13 cellular contexts compared by ENCODE assay signal in the genomic region with DNA sequence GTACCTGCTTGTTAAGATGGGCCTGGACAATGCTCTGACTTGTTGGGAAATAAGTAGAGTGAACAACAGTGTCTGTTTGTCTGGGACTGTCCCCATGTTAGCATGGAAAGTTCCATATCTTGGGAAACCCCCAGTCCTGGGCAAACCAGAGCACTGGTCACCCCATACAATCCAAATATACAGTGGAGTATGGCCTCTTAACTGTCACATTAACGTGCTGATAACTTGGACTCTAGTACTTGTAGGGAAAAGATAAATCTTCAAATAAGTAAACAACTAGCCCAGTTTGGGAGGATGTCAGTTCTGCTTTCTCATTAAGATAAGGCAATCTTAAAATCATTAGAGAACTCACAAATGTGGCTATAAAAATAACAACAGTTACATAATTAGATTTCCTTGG. TPM values are rescaled to one million over a fixed set of nuclear protein-coding genes. Genes with fewer than 3 reads are reported as not detected.
A peak's percentile ranks its signal among the peaks of the same experiment; 100 is the strongest.
DNase-seq lines count a peak whose midpoint lies in the region; ATAC-seq and TF ChIP-seq lines count a peak whose summit lies in the region.
"Had no signal": no experiment of that assay in that cellular context is flagged by ENCODE, and none has a peak within 500 bp of the region (broad histone marks: within the 10 kb centered on the region; RNA-seq: fewer than 3 reads in every experiment).

No MANE protein-coding gene starts in this region.

- H3K9me3 Mint-ChIP-seq in T-helper 1 cell treated with Interleukin-12 subunit alpha and Interleukin-12 subunit beta and Interleukin-4 antibody, amounts not matched to agents 30 μg/mL and 1 μg/mL, for 36 hours = no peaks in the 10 kb centered on the region
- H3K9me3 Mint-ChIP-seq in IgD-negative memory B cell = peaks cover 0 to 1% (median 0%) of the 10 kb centered on the region in 3 donors
- no peaks in the 10 kb centered on the region for H3K9me3 Mint-ChIP-seq in activated T-helper 1 cell treated with anti-CD3 and anti-CD28 coated beads, Interleukin-12 subunit alpha, Interleukin-12 subunit beta, Interleukin-2, Interleukin-4 antibody, amounts not matched to agents 30 ng/mL and 10 ng/mL and 1 ng/mL, durations not matched to agents 14 hours and 24 hours and 36 hours
- no peaks in the 10 kb centered on the region for H3K9me3 Mint-ChIP-seq in natural killer cell
- H3K9me3 Mint-ChIP-seq: neural progenitor cell had no signal

- peak overlapping the region; percentile 92 for H3K27ac Mint-ChIP-seq in T-helper 1 cell treated with Interleukin-12 subunit alpha and Interleukin-12 subunit beta and Interleukin-4 antibody, amounts not matched to agents 30 μg/mL and 1 μg/mL, for 36 hours
- H3K27ac Mint-ChIP-seq in IgD-negative memory B cell (peak overlapping the region in 2 of 3 donors; percentile 39 to 65), natural killer cell (peak overlapping the region; percentile 71 to 76)
- H3K27ac Mint-ChIP-seq in activated T-helper 1 cell treated with anti-CD3 and anti-CD28 coated beads, Interleukin-12 subunit alpha, Interleukin-12 subunit beta, Interleukin-2, Interleukin-4 antibody, amounts not matched to agents 30 ng/mL and 10 ng/mL and 1 ng/mL, durations not matched to agents 14 hours and 24 hours and 36 hours = peak overlapping the region; percentile 91
- H3K27ac Mint-ChIP-seq: neural progenitor cell had no signal

- no peak for DNase-seq in T-helper 1 cell
- no peak for DNase-seq in activated T-helper 1 cell treated with anti-CD3 and anti-CD28 coated beads, Interleukin-12 subunit alpha, Interleukin-12 subunit beta, Interleukin-2, Interleukin-4 antibody, amounts not matched to agents 30 ng/mL and 10 ng/mL and 1 ng/mL, durations not matched to agents 14 hours and 24 hours and 36 hours (ENCODE audit: low spot score)
- no peak for DNase-seq in natural killer cell
- no peak for DNase-seq in NCI-H1436 treated with DMSO at 0.1 percent for 48 hours (lab: John Stamatoyannopoulos, UW)
- DNase-seq in hippocampal formation (lab: John Stamatoyannopoulos, UW) = no peak
- no peak for DNase-seq in NCI-H2171 treated with DMSO at 0.1 percent for 48 hours (lab: John Stamatoyannopoulos, UW)
- DNase-seq: GM23248, NCI-H187, NCI-H748 treated with DMSO at 0.1 percent for 48 hours, SHP77 had no signal

- ATAC-seq in natural killer cell = no peak

- no peak for TF ChIP-seq CTCF in natural killer cell (IDR thresholded peaks at IDR 0.05)

- peak overlapping the region; percentile 77 for H3K4me3 Mint-ChIP-seq in T-helper 1 cell treated with Interleukin-12 subunit alpha and Interleukin-12 subunit beta and Interleukin-4 antibody, amounts not matched to agents 30 μg/mL and 1 μg/mL, for 36 hours
- peak overlapping the region in 1 of 4 donors; percentile 71 for H3K4me3 Mint-ChIP-seq in IgD-negative memory B cell
- H3K4me3 Mint-ChIP-seq in activated T-helper 1 cell treated with anti-CD3 and anti-CD28 coated beads, Interleukin-12 subunit alpha, Interleukin-12 subunit beta, Interleukin-2, Interleukin-4 antibody, amounts not matched to agents 30 ng/mL and 10 ng/mL and 1 ng/mL, durations not matched to agents 14 hours and 24 hours and 36 hours = peak overlapping the region; percentile 70
- H3K4me3 Mint-ChIP-seq in natural killer cell = peak overlapping the region; percentile 75
- H3K4me3 Mint-ChIP-seq: neural progenitor cell had no signal

- intact Hi-C loops in activated T-helper 1 cell treated with anti-CD3 and anti-CD28 coated beads, Interleukin-12 subunit alpha, Interleukin-12 subunit beta, Interleukin-2, Interleukin-4 antibody, amounts not matched to agents 30 ng/mL and 10 ng/mL and 1 ng/mL, durations not matched to agents 14 hours and 24 hours and 36 hours (cut with micrococcal nuclease) = loop anchor here (2.0 to 5.0 kb wide), 4 partner anchors 145 to 650 kb away; a partner anchor contains a TSS
- intact Hi-C loops in natural killer cell (cut with micrococcal nuclease) = no loop called here

- H3K27me3 Mint-ChIP-seq in T-helper 1 cell treated with Interleukin-12 subunit alpha and Interleukin-12 subunit beta and Interleukin-4 antibody, amounts not matched to agents 30 μg/mL and 1 μg/mL, for 36 hours (ENCODE audit: low read depth) = no peaks in the 10 kb centered on the region
- H3K27me3 Mint-ChIP-seq in IgD-negative memory B cell = no peaks in the 10 kb centered on the region
- H3K27me3 Mint-ChIP-seq in activated T-helper 1 cell treated with anti-CD3 and anti-CD28 coated beads, Interleukin-12 subunit alpha, Interleukin-12 subunit beta, Interleukin-2, Interleukin-4 antibody, amounts not matched to agents 30 ng/mL and 10 ng/mL and 1 ng/mL, durations not matched to agents 14 hours and 24 hours and 36 hours (ENCODE audit: insufficient read depth) = no peaks in the 10 kb centered on the region
- no peaks in the 10 kb centered on the region for H3K27me3 Mint-ChIP-seq in natural killer cell (ENCODE audit: low read depth in 2 of 2)

- peaks cover 6% of the 10 kb centered on the region for H3K36me3 Mint-ChIP-seq in T-helper 1 cell treated with Interleukin-12 subunit alpha and Interleukin-12 subunit beta and Interleukin-4 antibody, amounts not matched to agents 30 μg/mL and 1 μg/mL, for 36 hours (ENCODE audit: low read depth)
- no peaks in the 10 kb centered on the region for H3K36me3 Mint-ChIP-seq in IgD-negative memory B cell
- H3K36me3 Mint-ChIP-seq in activated T-helper 1 cell treated with anti-CD3 and anti-CD28 coated beads, Interleukin-12 subunit alpha, Interleukin-12 subunit beta, Interleukin-2, Interleukin-4 antibody, amounts not matched to agents 30 ng/mL and 10 ng/mL and 1 ng/mL, durations not matched to agents 14 hours and 24 hours and 36 hours (ENCODE audit: low read depth) = peaks cover 2% of the 10 kb centered on the region
- H3K36me3 Mint-ChIP-seq in natural killer cell = no peaks in the 10 kb centered on the region
- H3K36me3 Mint-ChIP-seq: neural progenitor cell had no signal

- peaks cover 50% of the 10 kb centered on the region for H3K4me1 Mint-ChIP-seq in T-helper 1 cell treated with Interleukin-12 subunit alpha and Interleukin-12 subunit beta and Interleukin-4 antibody, amounts not matched to agents 30 μg/mL and 1 μg/mL, for 36 hours (ENCODE audit: low read depth)
- H3K4me1 Mint-ChIP-seq in IgD-negative memory B cell (peaks cover 32 to 42% (median 38%) of the 10 kb centered on the region in 3 donors), natural killer cell (peaks cover 43% of the 10 kb centered on the region in 2 donors)
- peaks cover 60% of the 10 kb centered on the region for H3K4me1 Mint-ChIP-seq in activated T-helper 1 cell treated with anti-CD3 and anti-CD28 coated beads, Interleukin-12 subunit alpha, Interleukin-12 subunit beta, Interleukin-2, Interleukin-4 antibody, amounts not matched to agents 30 ng/mL and 10 ng/mL and 1 ng/mL, durations not matched to agents 14 hours and 24 hours and 36 hours (ENCODE audit: low read depth)

RNA-seq across cellular contexts. Expression of a gene that starts 47.6 kb away (rescaled TPM):
- polyA plus RNA-seq in IgD-negative memory B cell = 9.2 TPM
- 30.8 and 32.0 TPM in 2 replicates for total RNA-seq in activated T-helper 1 cell treated with anti-CD3 and anti-CD28 coated beads, Interleukin-12 subunit alpha, Interleukin-12 subunit beta, Interleukin-2, Interleukin-4 antibody, amounts not matched to agents 30 ng/mL and 10 ng/mL and 1 ng/mL, durations not matched to agents 14 hours and 24 hours and 36 hours
- 10 to 100 TPM; 20.8 to 43.9 (median 30.0) TPM for total RNA-seq in natural killer cell
